ENCODE assay signal across 11 cellular contexts in genomic region chr3:5194341-5194740, GRCh38. TPM values are rescaled to one million over a fixed set of nuclear protein-coding genes. Genes with fewer than 3 reads are reported as not detected.
DNase-seq lines count a peak whose midpoint lies in the region; TF ChIP-seq lines count a peak whose summit lies in the region.
"Had no signal": no experiment of that assay in that cellular context is flagged by ENCODE, and none has a peak within 500 bp of the region (broad histone marks: within the 10 kb centered on the region; RNA-seq: fewer than 3 reads in every experiment).

No MANE protein-coding gene starts in this region.

- no peak for TF ChIP-seq CTCF in GM06990 (IDR thresholded peaks at IDR 0.05; ENCODE audit: insufficient read depth, low read length, poor library complexity, severe bottlenecking)
- TF ChIP-seq CTCF in Peyer's patch (IDR thresholded peaks at IDR 0.05): no peak
- TF ChIP-seq CTCF in GM10248 (IDR thresholded peaks at IDR 0.05; ENCODE audit: control extremely low read depth, extremely low read depth, low read depth, missing control alignments): no peak

- TF ChIP-seq POLR2A in Peyer's patch (IDR thresholded peaks at IDR 0.05): no peak

- H3K27me3 ChIP-seq in GM06990 (replicated peaks; ENCODE audit: control insufficient read depth, insufficient read depth, low read length) (no peaks in the 10 kb centered on the region), Peyer's patch (no peaks in the 10 kb centered on the region)
- no peaks in the 10 kb centered on the region for H3K27me3 ChIP-seq in effector memory CD4-positive, alpha-beta T cell (replicated peaks; ENCODE audit: control insufficient read depth, insufficient read depth, low read length, poor library complexity, severe bottlenecking)
- H3K27me3 ChIP-seq: heart left ventricle had no signal

- peak overlapping the region; percentile 11; the same call in 1 of the 2 replicates for H3K4me3 ChIP-seq in GM06990 (replicated peaks; ENCODE audit: low read depth, low read length)
- no peak overlapping the region for H3K4me3 ChIP-seq in Peyer's patch
- no peak overlapping the region for H3K4me3 ChIP-seq in effector memory CD4-positive, alpha-beta T cell (ENCODE audit: insufficient read depth, low read depth, low read length, poor library complexity, severe bottlenecking)
- no peak overlapping the region for H3K4me3 ChIP-seq in skin epidermis
- H3K4me3 ChIP-seq: heart left ventricle had no signal

- peaks cover 0 to 50% (median 34%) of the 10 kb centered on the region in 4 donors for H3K4me1 ChIP-seq in Peyer's patch
- H3K4me1 ChIP-seq in effector memory CD4-positive, alpha-beta T cell (ENCODE audit: control insufficient read depth, insufficient read depth, low read length, poor library complexity, severe bottlenecking): peaks cover 51% of the 10 kb centered on the region

- DNase-seq in GM06990 (ENCODE audit: extremely low read depth, insufficient read length) (no peak), Peyer's patch (no peak), GM10248 (ENCODE audit: extremely low spot score) (no peak), NCI-H1436 (lab: John Stamatoyannopoulos, UW) (no peak), NCI-H1105 treated with DMSO at 0.1 percent for 48 hours (lab: John Stamatoyannopoulos, UW) (no peak), NCI-H2107 (lab: John Stamatoyannopoulos, UW) (no peak)
- DNase-seq in effector memory CD4-positive, alpha-beta T cell: no peak
- DNase-seq: heart left ventricle; NCI-H1092 treated with DMSO at 0.1 percent for 48 hours; stimulated activated CD4-positive, alpha-beta T cell treated with anti-CD3 and anti-CD28 coated beads, Interleukin-4, amount 100 ng/mL, for 1 hour had no signal

- CTCF ChIA-PET in GM10248 (lab: Yijun Ruan, JAX): interaction anchor here (0.9 to 5.4 kb wide), 7 partner anchors 14 to 71 kb away, joined by 3 to 41 read pairs (median 4); partner anchors contain the start of gene ARL8B

- POLR2A ChIA-PET in GM10248 (lab: Yijun Ruan, JAX): interaction anchor here (1.6 kb wide), 1 partner anchor 12 kb away, joined by 6 read pairs; no protein-coding TSS in a partner anchor

- peak overlapping the region in 3 of 4 donors; percentile 29 to 100 (median 67) for H3K27ac ChIP-seq in Peyer's patch
- H3K27ac ChIP-seq in effector memory CD4-positive, alpha-beta T cell (ENCODE audit: insufficient read depth, low read length, poor library complexity, severe bottlenecking): peak overlapping the region; percentile 71
- H3K27ac ChIP-seq in skin epidermis: peak overlapping the region in 17 of 21 experiments; percentile 65 to 99 (median 81)

- H3K9me3 ChIP-seq in Peyer's patch: no peaks in the 10 kb centered on the region
- no peaks in the 10 kb centered on the region for H3K9me3 ChIP-seq in effector memory CD4-positive, alpha-beta T cell (ENCODE audit: control insufficient read depth, low read length)
- H3K9me3 ChIP-seq: heart left ventricle had no signal

- peaks cover 5% of the 10 kb centered on the region for H3K36me3 ChIP-seq in GM06990 (ENCODE audit: control insufficient read depth, insufficient read depth, low read length)
- H3K36me3 ChIP-seq in Peyer's patch: peaks cover 0 to 7% (median 0%) of the 10 kb centered on the region in 3 donors
- no peaks in the 10 kb centered on the region for H3K36me3 ChIP-seq in effector memory CD4-positive, alpha-beta T cell (ENCODE audit: control insufficient read depth, insufficient read depth, low read length)

RNA-seq across cellular contexts. Expression of gene EDEM1, which starts 6.8 kb away (rescaled TPM):
- total RNA-seq in Peyer's patch: 100 to 1,000 TPM in 1 of 4 donors, 10 to 100 TPM in 3; 50.1 to 118 (median 58.8) TPM
